Comparison of ENCODE assay signal across 8 cellular contexts in the genomic region with DNA sequence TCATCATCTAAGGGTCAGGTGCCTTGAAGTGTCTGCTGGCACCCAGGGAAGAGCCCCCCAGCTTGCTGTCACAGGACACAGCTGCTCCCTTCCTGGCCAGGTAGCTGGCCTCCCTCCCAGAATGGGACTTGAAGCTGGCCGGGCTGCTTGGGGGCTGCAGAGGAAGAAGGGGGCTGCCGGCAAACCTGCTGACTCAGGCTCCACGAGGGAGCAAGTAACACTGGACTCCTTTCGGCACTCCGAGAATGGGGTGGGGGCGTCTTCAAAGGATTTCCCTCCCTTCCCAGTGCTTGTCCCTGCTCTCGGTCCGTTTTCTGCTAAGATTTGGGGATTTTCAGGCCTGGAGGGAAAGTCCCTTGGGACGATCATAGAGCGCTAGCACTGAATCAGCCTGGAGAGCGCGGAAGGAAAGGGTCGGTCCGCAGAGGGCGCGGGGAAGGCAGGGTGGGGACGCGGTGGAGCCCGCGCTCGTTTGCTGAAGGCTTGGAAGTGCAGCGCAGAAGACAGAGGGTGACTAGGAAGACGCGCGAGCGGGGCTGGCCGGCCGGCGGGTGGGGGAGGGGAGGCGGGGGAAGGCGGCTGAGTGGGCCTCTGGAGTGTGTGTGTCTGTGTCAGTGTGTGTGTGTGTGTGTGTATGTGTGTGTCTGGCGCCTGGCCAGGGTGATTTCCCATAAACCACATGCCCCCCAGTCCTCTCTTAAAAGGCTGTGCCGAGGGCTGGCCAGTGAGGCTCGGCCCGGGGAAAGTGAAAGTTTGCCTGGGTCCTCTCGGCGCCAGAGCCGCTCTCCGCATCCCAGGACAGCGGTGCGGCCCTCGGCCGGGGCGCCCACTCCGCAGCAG. TPM values are rescaled to one million over a fixed set of nuclear protein-coding genes. Genes with fewer than 3 reads are reported as not detected.
DNase-seq lines count a peak whose midpoint lies in the region.

A gene with protein sequence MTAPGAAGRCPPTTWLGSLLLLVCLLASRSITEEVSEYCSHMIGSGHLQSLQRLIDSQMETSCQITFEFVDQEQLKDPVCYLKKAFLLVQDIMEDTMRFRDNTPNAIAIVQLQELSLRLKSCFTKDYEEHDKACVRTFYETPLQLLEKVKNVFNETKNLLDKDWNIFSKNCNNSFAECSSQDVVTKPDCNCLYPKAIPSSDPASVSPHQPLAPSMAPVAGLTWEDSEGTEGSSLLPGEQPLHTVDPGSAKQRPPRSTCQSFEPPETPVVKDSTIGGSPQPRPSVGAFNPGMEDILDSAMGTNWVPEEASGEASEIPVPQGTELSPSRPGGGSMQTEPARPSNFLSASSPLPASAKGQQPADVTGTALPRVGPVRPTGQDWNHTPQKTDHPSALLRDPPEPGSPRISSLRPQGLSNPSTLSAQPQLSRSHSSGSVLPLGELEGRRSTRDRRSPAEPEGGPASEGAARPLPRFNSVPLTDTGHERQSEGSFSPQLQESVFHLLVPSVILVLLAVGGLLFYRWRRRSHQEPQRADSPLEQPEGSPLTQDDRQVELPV (plus strand): TSS at position 727 of the 840 bp plus-strand sequence. CDS start 175 bp downstream, outside the sequence.

- H3K4me1 Mint-ChIP-seq in activated naive CD8-positive, alpha-beta T cell treated with anti-CD3 and anti-CD28 coated beads for 36 hours: peaks cover 53% of the 10 kb centered on the region

- H3K27ac Mint-ChIP-seq in activated naive CD8-positive, alpha-beta T cell treated with anti-CD3 and anti-CD28 coated beads for 36 hours: peak within 1 kb of the TSS; percentile 90

- H3K4me3 Mint-ChIP-seq in activated naive CD8-positive, alpha-beta T cell treated with anti-CD3 and anti-CD28 coated beads for 36 hours: peak within 1 kb of the TSS; percentile 86

- H3K27ac ChIP-seq in temporal lobe (ENCODE audit: low read depth, low read length): peak within 1 kb of the TSS; percentile 86

- DNase-seq in C1 segment of cervical spinal cord (lab: John Stamatoyannopoulos, UW) (peak; percentile 25 to 94 (median 78)), HCEC 1CT (peak; percentile 70), SW480 (ENCODE audit: low spot score) (peak; percentile 36), glomerular visceral epithelial cell (ENCODE audit: extremely low spot score) (peak; percentile 87), occipital lobe (lab: John Stamatoyannopoulos, UW) (peak; percentile 63), NCI-H510A (lab: John Stamatoyannopoulos, UW) (no peak)
- peak; percentile 67 for DNase-seq in activated naive CD8-positive, alpha-beta T cell treated with anti-CD3 and anti-CD28 coated beads for 36 hours

- H3K36me3 Mint-ChIP-seq in activated naive CD8-positive, alpha-beta T cell treated with anti-CD3 and anti-CD28 coated beads for 36 hours: peaks cover 32% of the 10 kb centered on the region

- H3K27me3 Mint-ChIP-seq in activated naive CD8-positive, alpha-beta T cell treated with anti-CD3 and anti-CD28 coated beads for 36 hours: no peaks in the 10 kb centered on the region

- peaks cover 2% of the 10 kb centered on the region for H3K9me3 Mint-ChIP-seq in activated naive CD8-positive, alpha-beta T cell treated with anti-CD3 and anti-CD28 coated beads for 36 hours

RNA-seq across cellular contexts. Expression of the gene that starts here (rescaled TPM):
- 10 to 100 TPM; 21.2 to 24.9 TPM for total RNA-seq in activated naive CD8-positive, alpha-beta T cell treated with anti-CD3 and anti-CD28 coated beads for 36 hours
- total RNA-seq in occipital lobe (3.9 TPM), temporal lobe (1.7 TPM)
